16 cellular contexts compared by ENCODE assay signal in genomic region chr9:69397384-69398214, GRCh38.
DNase-seq lines count a peak whose midpoint lies in the region; ATAC-seq and TF ChIP-seq lines count a peak whose summit lies in the region.
"Had no signal": no experiment of that assay in that cellular context is flagged by ENCODE, and none has a peak within 500 bp of the region (broad histone marks: within the 10 kb centered on the region; RNA-seq: fewer than 3 reads in every experiment).

No MANE protein-coding gene starts in this region.

- intact Hi-C loops in body of pancreas (cut with DNase I), result no loop called here

- no peak overlapping the region for H3K27ac ChIP-seq in Peyer's patch
- no peak overlapping the region for H3K27ac ChIP-seq in body of pancreas
- H3K27ac ChIP-seq: SJSA1, VCaP had no signal

- DNase-seq in AG10803 (ENCODE audit: low read depth), result peak; percentile 39
- peak; percentile 62 for DNase-seq in RPMI7951 (ENCODE audit: low read depth)
- peak; percentile 41 for DNase-seq in fibroblast of peridontal ligament (ENCODE audit: extremely low read depth)
- DNase-seq in neural crest cell (ENCODE audit: low read depth, low spot score), result no peak
- no peak for DNase-seq in Peyer's patch
- no peak for DNase-seq in effector CD4-positive, alpha-beta T cell
- DNase-seq in body of pancreas, result no peak
- DNase-seq in NCI-H2227 (lab: John Stamatoyannopoulos, UW; ENCODE audit: unreplicated experiment), result no peak
- DNase-seq: activated CD8-positive, alpha-beta memory T cell treated with anti-CD3 and anti-CD28 coated beads, Interleukin-2, amount 10 ng/mL, durations not matched to agents 7 days and 5 days; dermis blood vessel endothelial cell; kidney glomerular epithelial cell; NCI-H1436 had no signal

- no peaks in the 10 kb centered on the region for H3K27me3 ChIP-seq in Peyer's patch
- H3K27me3 ChIP-seq in body of pancreas, result no peaks in the 10 kb centered on the region
- H3K27me3 ChIP-seq: SJSA1 had no signal

- H3K4me3 ChIP-seq in AG10803 (ENCODE audit: low read length), result no peak overlapping the region
- H3K4me3 ChIP-seq in Peyer's patch, result no peak overlapping the region
- no peak overlapping the region for H3K4me3 ChIP-seq in body of pancreas
- H3K4me3 ChIP-seq: SJSA1 had no signal

- no peaks in the 10 kb centered on the region for H3K36me3 ChIP-seq in Peyer's patch
- H3K36me3 ChIP-seq in body of pancreas (replicated peaks in 1 of 2; ENCODE audit: insufficient read depth in 1 of 2, low read depth in 2 of 2), result no peaks in the 10 kb centered on the region
- H3K36me3 ChIP-seq: SJSA1 had no signal

- H3K4me1 Mint-ChIP-seq in neural crest cell, result peaks cover 32% of the 10 kb centered on the region
- H3K4me1 Mint-ChIP-seq: activated CD8-positive, alpha-beta memory T cell treated with anti-CD3 and anti-CD28 coated beads, Interleukin-2, amount 10 ng/mL, durations not matched to agents 7 days and 5 days; IgD-negative memory B cell had no signal

- H3K4me1 ChIP-seq in Peyer's patch, result no peaks in the 10 kb centered on the region
- peaks cover under 1% of the 10 kb centered on the region for H3K4me1 ChIP-seq in body of pancreas
- H3K4me1 ChIP-seq: SJSA1 had no signal

- H3K9me3 ChIP-seq in Peyer's patch (no peaks in the 10 kb centered on the region), body of pancreas (no peaks in the 10 kb centered on the region)
- H3K9me3 ChIP-seq: SJSA1 had no signal

- no peak overlapping the region for H3K4me3 Mint-ChIP-seq in neural crest cell
- H3K4me3 Mint-ChIP-seq: activated CD8-positive, alpha-beta memory T cell treated with anti-CD3 and anti-CD28 coated beads, Interleukin-2, amount 10 ng/mL, durations not matched to agents 7 days and 5 days had no signal

- ATAC-seq in body of pancreas, result no peak
- ATAC-seq: activated CD8-positive, alpha-beta memory T cell treated with anti-CD3 and anti-CD28 coated beads, Interleukin-2, amount 10 ng/mL, durations not matched to agents 7 days and 5 days; activated naive CD4-positive, alpha-beta T cell treated with anti-CD3 and anti-CD28 coated beads, Interleukin-2, amount 50 U/mL, for 72 hours had no signal

- H3K27me3 Mint-ChIP-seq in neural crest cell (ENCODE audit: low read depth), result no peaks in the 10 kb centered on the region
- H3K27me3 Mint-ChIP-seq: activated CD8-positive, alpha-beta memory T cell treated with anti-CD3 and anti-CD28 coated beads, Interleukin-2, amount 10 ng/mL, durations not matched to agents 7 days and 5 days had no signal

- TF ChIP-seq CTCF in AG10803 (conservative IDR thresholded peaks at IDR 0.05; ENCODE audit: low read length) (no peak), neural crest cell (conservative IDR thresholded peaks at IDR 0.05) (no peak), Peyer's patch (IDR thresholded peaks at IDR 0.05) (no peak), body of pancreas (IDR thresholded peaks at IDR 0.05) (no peak)

- H3K9me3 Mint-ChIP-seq in neural crest cell, result peaks cover 2% of the 10 kb centered on the region
- H3K9me3 Mint-ChIP-seq: activated naive CD4-positive, alpha-beta T cell treated with anti-CD3 and anti-CD28 coated beads, Interleukin-2, amount 50 U/mL, for 72 hours; IgD-negative memory B cell had no signal

- WGBS in body of pancreas, 2 donors, result 62 to 73% methylated on average over 12 of the region's 12 CpGs

- H3K36me3 Mint-ChIP-seq in neural crest cell (ENCODE audit: low read depth), result no peaks in the 10 kb centered on the region
- H3K36me3 Mint-ChIP-seq: activated CD8-positive, alpha-beta memory T cell treated with anti-CD3 and anti-CD28 coated beads, Interleukin-2, amount 10 ng/mL, durations not matched to agents 7 days and 5 days; activated naive CD4-positive, alpha-beta T cell treated with anti-CD3 and anti-CD28 coated beads, Interleukin-2, amount 50 U/mL, for 72 hours had no signal

- no peak for TF ChIP-seq POLR2A in Peyer's patch (IDR thresholded peaks at IDR 0.05)
- no peak for TF ChIP-seq POLR2A in body of pancreas (IDR thresholded peaks at IDR 0.05)

- H3K27ac Mint-ChIP-seq in neural crest cell (ENCODE audit: unreplicated experiment), result peak overlapping the region; percentile 91
- H3K27ac Mint-ChIP-seq: activated CD8-positive, alpha-beta memory T cell treated with anti-CD3 and anti-CD28 coated beads, Interleukin-2, amount 10 ng/mL, durations not matched to agents 7 days and 5 days; activated naive CD4-positive, alpha-beta T cell treated with anti-CD3 and anti-CD28 coated beads, Interleukin-2, amount 50 U/mL, for 72 hours had no signal

Comparison
In these comparisons a context has a peak if more than half of its experiments do, and no peak if none do; other contexts are left out.
1. DNase-seq: peak in AG10803 (single experiment), RPMI7951 (single experiment) and fibroblast of peridontal ligament (single experiment); none in neural crest cell (single experiment), Peyer's patch (0 of 3), effector CD4-positive, alpha-beta T cell (single experiment), body of pancreas (0 of 4) and NCI-H2227 (single experiment).